Comparison of ENCODE assay signal across 1 cellular context in the genomic region with DNA sequence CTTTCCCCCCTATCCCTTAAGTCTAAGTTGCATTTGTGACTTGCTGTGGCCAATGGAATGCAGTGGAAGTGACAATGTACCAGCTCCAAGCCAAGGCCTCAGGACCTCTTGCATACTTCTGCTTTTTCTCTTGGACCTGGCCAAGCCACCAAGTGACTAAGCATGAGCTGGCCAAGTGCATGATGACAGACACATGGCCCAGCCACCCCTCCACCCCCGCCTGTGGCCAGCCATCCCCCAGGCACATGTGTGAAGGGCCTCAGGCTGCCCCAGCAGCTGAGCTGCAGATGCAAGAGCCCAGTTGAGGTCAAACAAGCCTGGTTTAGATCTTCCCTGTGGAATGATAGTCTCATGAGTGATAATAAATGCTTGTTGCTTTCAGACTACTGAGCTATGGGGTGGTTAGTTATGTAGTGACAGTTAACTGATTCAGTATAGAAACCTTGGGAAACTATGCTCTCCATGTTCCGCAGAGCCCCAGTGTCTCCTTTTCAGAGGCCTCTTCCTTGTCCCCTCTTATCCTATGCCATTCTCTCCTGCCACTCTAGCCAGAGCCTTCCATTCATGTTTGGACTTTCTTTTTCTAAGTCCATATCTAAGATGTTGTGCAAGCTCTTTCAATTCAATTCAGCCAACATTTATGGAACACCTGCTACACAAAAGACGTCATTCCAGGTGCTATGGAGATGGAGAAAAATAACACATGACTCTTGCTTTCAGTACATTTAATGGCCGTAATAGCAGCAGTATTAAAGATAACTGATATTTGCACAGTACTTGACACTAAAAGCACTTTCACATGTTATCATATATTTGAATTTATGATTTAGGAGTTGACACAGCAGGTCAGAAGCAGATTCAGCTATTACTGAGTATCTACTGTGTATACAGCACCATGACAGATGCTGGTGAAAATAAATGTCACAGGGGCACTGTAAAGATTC.
TF ChIP-seq lines count a peak whose summit lies in the region.

No MANE protein-coding gene starts in this region.

TF ChIP-seq in GM12878, 131 proteins besides CTCF, POLR2A, EP300 and RAD21 (continued from another document):
- TF ChIP-seq, protein P1, sequence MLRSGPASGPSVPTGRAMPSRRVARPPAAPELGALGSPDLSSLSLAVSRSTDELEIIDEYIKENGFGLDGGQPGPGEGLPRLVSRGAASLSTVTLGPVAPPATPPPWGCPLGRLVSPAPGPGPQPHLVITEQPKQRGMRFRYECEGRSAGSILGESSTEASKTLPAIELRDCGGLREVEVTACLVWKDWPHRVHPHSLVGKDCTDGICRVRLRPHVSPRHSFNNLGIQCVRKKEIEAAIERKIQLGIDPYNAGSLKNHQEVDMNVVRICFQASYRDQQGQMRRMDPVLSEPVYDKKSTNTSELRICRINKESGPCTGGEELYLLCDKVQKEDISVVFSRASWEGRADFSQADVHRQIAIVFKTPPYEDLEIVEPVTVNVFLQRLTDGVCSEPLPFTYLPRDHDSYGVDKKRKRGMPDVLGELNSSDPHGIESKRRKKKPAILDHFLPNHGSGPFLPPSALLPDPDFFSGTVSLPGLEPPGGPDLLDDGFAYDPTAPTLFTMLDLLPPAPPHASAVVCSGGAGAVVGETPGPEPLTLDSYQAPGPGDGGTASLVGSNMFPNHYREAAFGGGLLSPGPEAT (IDR thresholded peaks at IDR 0.05; ENCODE audit: low read depth): no peak
- TF ChIP-seq CHD1 (IDR thresholded peaks at IDR 0.05; ENCODE audit: low read depth, low read length): no peak
- no peak for TF ChIP-seq MTA2 (IDR thresholded peaks at IDR 0.05; ENCODE audit: low read depth)
- TF ChIP-seq, protein P2, sequence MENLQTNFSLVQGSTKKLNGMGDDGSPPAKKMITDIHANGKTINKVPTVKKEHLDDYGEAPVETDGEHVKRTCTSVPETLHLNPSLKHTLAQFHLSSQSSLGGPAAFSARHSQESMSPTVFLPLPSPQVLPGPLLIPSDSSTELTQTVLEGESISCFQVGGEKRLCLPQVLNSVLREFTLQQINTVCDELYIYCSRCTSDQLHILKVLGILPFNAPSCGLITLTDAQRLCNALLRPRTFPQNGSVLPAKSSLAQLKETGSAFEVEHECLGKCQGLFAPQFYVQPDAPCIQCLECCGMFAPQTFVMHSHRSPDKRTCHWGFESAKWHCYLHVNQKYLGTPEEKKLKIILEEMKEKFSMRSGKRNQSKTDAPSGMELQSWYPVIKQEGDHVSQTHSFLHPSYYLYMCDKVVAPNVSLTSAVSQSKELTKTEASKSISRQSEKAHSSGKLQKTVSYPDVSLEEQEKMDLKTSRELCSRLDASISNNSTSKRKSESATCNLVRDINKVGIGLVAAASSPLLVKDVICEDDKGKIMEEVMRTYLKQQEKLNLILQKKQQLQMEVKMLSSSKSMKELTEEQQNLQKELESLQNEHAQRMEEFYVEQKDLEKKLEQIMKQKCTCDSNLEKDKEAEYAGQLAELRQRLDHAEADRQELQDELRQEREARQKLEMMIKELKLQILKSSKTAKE (IDR thresholded peaks at IDR 0.05; ENCODE audit: low read depth, poor library complexity, severe bottlenecking): no peak
- TF ChIP-seq NFXL1 (IDR thresholded peaks at IDR 0.05; ENCODE audit: borderline replicate concordance): no peak
- TF ChIP-seq HCFC1 (IDR thresholded peaks at IDR 0.05; ENCODE audit: low read length): no peak
- no peak for TF ChIP-seq EGR1 (IDR thresholded peaks at IDR 0.05; ENCODE audit: borderline replicate concordance in 1 of 2, low read depth in 2 of 2, low read length in 2 of 2)
